In genomic region chr7:120842131-120842621, GRCh38 we compare ENCODE assay signal across 1 cellular context.
TF ChIP-seq lines count a peak whose summit lies in the region.

No MANE protein-coding gene starts in this region.

TF ChIP-seq in HEK293, 187 proteins besides CTCF, POLR2A, EP300 and RAD21 (continued from another document):
- TF ChIP-seq ZNF148 (tag by site-specific recombination; IDR thresholded peaks at IDR 0.05; ENCODE audit: borderline replicate concordance) (no peak), SP7 (tag by site-specific recombination; IDR thresholded peaks at IDR 0.05) (peak; percentile 98), ZNF585B (tag by site-specific recombination; IDR thresholded peaks at IDR 0.05) (no peak), ZNF501 (tag by site-specific recombination; IDR thresholded peaks at IDR 0.05) (peak; percentile 82), ZSCAN16 (tag by site-specific recombination; IDR thresholded peaks at IDR 0.05) (0 out of 2 replicates have a peak, but pooled peaks have one; percentile 10), ZNF843 (tag by site-specific recombination; IDR thresholded peaks at IDR 0.05) (peak; percentile 96), KLF9 (tag by site-specific recombination; IDR thresholded peaks at IDR 0.05; ENCODE audit: low read depth) (no peak), ZNF639 (tag by site-specific recombination; IDR thresholded peaks at IDR 0.05) (peak; percentile 92), ZNF140 (tag by site-specific recombination; IDR thresholded peaks at IDR 0.05) (no peak), ZBTB1 (tag by site-specific recombination; IDR thresholded peaks at IDR 0.05) (peak; percentile 79; the same call in 1 of the 2 replicates), ZNF350 (tag by site-specific recombination; IDR thresholded peaks at IDR 0.05) (no peak)
TF ChIP-seq in HEK293: peak in this region for 57.
